17 cellular contexts compared by ENCODE assay signal in the genomic region with DNA sequence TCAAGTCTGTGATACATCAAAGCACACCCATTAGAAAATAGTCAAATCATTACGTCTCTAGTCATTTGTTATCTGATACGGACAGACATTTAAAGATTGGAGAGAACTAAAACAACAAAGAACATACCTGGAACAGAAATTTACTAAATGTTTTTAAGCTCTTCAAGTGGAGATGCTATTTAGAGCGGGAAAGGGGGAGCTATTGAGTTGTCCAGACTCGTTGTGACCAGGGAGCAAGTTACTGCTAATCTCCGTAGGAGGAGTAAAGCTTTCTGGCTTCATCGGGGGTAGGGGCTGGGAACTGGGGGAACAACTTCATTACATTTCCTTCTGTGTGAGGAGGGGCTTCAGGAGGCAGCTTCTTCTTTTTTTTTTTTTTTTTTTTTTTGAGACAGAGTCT.
DNase-seq lines count a peak whose midpoint lies in the region; FAIRE-seq and TF ChIP-seq lines count a peak whose summit lies in the region.
"Had no signal": no experiment of that assay in that cellular context is flagged by ENCODE, and none has a peak within 500 bp of the region (broad histone marks: within the 10 kb centered on the region; RNA-seq: fewer than 3 reads in every experiment).

No MANE protein-coding gene starts in this region.

- H4K91ac ChIP-seq in H1 (replicated peaks; ENCODE audit: insufficient read length, low read length) = no peak overlapping the region

- H3K27ac ChIP-seq in angular gyrus (ENCODE audit: low read depth, low read length) = peak overlapping the region; percentile 81
- H3K27ac ChIP-seq in H1 (ENCODE audit: low read depth, low read length) = no peak overlapping the region
- H3K27ac ChIP-seq in layer of hippocampus (ENCODE audit: low read depth, low read length) = peak overlapping the region; percentile 69
- no peak overlapping the region for H3K27ac ChIP-seq in right atrium auricular region
- no peak overlapping the region for H3K27ac ChIP-seq in GM23248
- H3K27ac ChIP-seq: HL-60 had no signal

- in situ Hi-C loops in GM23248 (cut with MboI) = no loop called here

- H3K9me3 ChIP-seq in H1 (ENCODE audit: insufficient read depth in 2 of 2, low read depth in 1 of 2, low read length in 1 of 2) = no peaks in the 10 kb centered on the region
- no peaks in the 10 kb centered on the region for H3K9me3 ChIP-seq in right atrium auricular region
- no peaks in the 10 kb centered on the region for H3K9me3 ChIP-seq in GM23248 (ENCODE audit: low read depth)

- H3K36me3 ChIP-seq in H1 (ENCODE audit: control insufficient read depth in 2 of 4, insufficient read depth in 4 of 4, low read length in 3 of 4) (no peaks in the 10 kb centered on the region), right atrium auricular region (no peaks in the 10 kb centered on the region), GM23248 (ENCODE audit: low read depth) (no peaks in the 10 kb centered on the region)

- H4K8ac ChIP-seq in H1 (ENCODE audit: extremely low read depth, insufficient read depth, low read length) = no peak overlapping the region

- no peak overlapping the region for H3K14ac ChIP-seq in H1 (ENCODE audit: insufficient read length)

- no peak overlapping the region for H3K18ac ChIP-seq in H1 (ENCODE audit: extremely low read depth, low read length)

- H3K4me2 ChIP-seq in H1 (ENCODE audit: insufficient read depth in 1 of 2, low read depth in 2 of 2, low read length in 2 of 2) (no peak overlapping the region), GM23248 (ENCODE audit: unreplicated experiment) (no peak overlapping the region)

- TF ChIP-seq POLR2A in H1 (IDR thresholded peaks at IDR 0.05; ENCODE audit: control extremely low read depth in 1 of 2, low read depth in 2 of 2, low read length in 2 of 2) = no peak

- H3K23ac ChIP-seq in H1 (ENCODE audit: insufficient read length) = no peak overlapping the region

- H2AFZ ChIP-seq in H1 (ENCODE audit: low read length) (no peak overlapping the region), GM23248 (no peak overlapping the region)

- H3K27me3 ChIP-seq in H1 (replicated peaks in 1 of 4; ENCODE audit: control insufficient read depth in 3 of 4, extremely low read depth in 1 of 4, insufficient read depth in 3 of 4, low read length in 3 of 4) = no peaks in the 10 kb centered on the region
- H3K27me3 ChIP-seq in layer of hippocampus (ENCODE audit: control insufficient read depth, insufficient read depth, low read length) = no peaks in the 10 kb centered on the region
- no peaks in the 10 kb centered on the region for H3K27me3 ChIP-seq in right atrium auricular region
- H3K27me3 ChIP-seq in GM23248 (replicated peaks; ENCODE audit: insufficient read depth) = peaks cover 32% of the 10 kb centered on the region

- no peak overlapping the region for H2BK20ac ChIP-seq in H1 (ENCODE audit: low read length)

- no peak overlapping the region for H2BK5ac ChIP-seq in H1 (ENCODE audit: low read depth, low read length)

- no peak for TF ChIP-seq EP300 in H1 (IDR thresholded peaks at IDR 0.05; ENCODE audit: borderline replicate concordance in 1 of 2, low read depth in 2 of 2, low read length in 2 of 2)

- H3K79me1 ChIP-seq in H1 (ENCODE audit: low read depth, low read length) = peaks cover 5% of the 10 kb centered on the region; the same call in 1 of the 2 replicates

- no peak overlapping the region; the same call in 1 of the 2 replicates for H2AK5ac ChIP-seq in H1 (ENCODE audit: low read depth, low read length)

- TF ChIP-seq RAD21 in H1 (IDR thresholded peaks at IDR 0.05 in 1 of 2, conservative IDR thresholded peaks at IDR 0.05 in 1 of 2; ENCODE audit: low read depth in 2 of 2, low read length in 2 of 2) = peak; percentile 28 to 52

- H3K79me2 ChIP-seq in H1 (ENCODE audit: control insufficient read depth in 1 of 2, insufficient read depth in 2 of 2, low read length in 2 of 2) = peaks cover 0 to 15% of the 10 kb centered on the region in 2 experiments; a peak in 1 of 4 replicates
- H3K79me2 ChIP-seq in GM23248 (ENCODE audit: insufficient read depth) = no peaks in the 10 kb centered on the region

- H3K4me3 ChIP-seq in H1 (ENCODE audit: extremely low read depth in 1 of 4, insufficient read depth in 2 of 4, low read depth in 3 of 4, low read length in 4 of 4) (no peak overlapping the region), right atrium auricular region (no peak overlapping the region), GM23248 (no peak overlapping the region)

- POLR2A ChIA-PET in H1 (lab: Charles Lee; ENCODE audit: partially characterized antibody) = interaction anchor here (0.6 to 2.0 kb wide), 3 partner anchors 11 to 97 kb away, joined by 3 to 10 read pairs (median 3); no protein-coding TSS in a partner anchor

- no peak overlapping the region for H2BK120ac ChIP-seq in H1 (replicated peaks; ENCODE audit: low read depth, low read length)

- peaks cover 2% of the 10 kb centered on the region; the same call in 1 of the 2 replicates for H3K23me2 ChIP-seq in H1 (ENCODE audit: low read depth, low read length)

- TF ChIP-seq CTCF in H1 (IDR thresholded peaks at IDR 0.05; ENCODE audit: control extremely low read depth in 1 of 3, insufficient read depth in 1 of 3, low read depth in 1 of 3, low read length in 3 of 3) = peak in 2 of 3 experiments; percentile 18 to 27; a peak in 1 of 4 replicates
- TF ChIP-seq CTCF in right atrium auricular region (IDR thresholded peaks at IDR 0.05) = no peak

- no peaks in the 10 kb centered on the region for H3K9me2 ChIP-seq in GM23248 (ENCODE audit: insufficient read depth)

- no peak overlapping the region for H3K9ac ChIP-seq in H1 (replicated peaks in 1 of 4; ENCODE audit: extremely low read depth in 1 of 4, low read depth in 3 of 4, low read length in 3 of 4)
- H3K9ac ChIP-seq in GM23248 = no peak overlapping the region

- H3F3A ChIP-seq in GM23248 (ENCODE audit: insufficient read depth) = no peaks in the 10 kb centered on the region

- H3K4me1 ChIP-seq in H1 (replicated peaks in 1 of 4; ENCODE audit: control insufficient read depth in 3 of 4, insufficient read depth in 4 of 4, low read length in 3 of 4) = peaks cover 18 to 42% (median 34%) of the 10 kb centered on the region in 4 experiments
- no peaks in the 10 kb centered on the region for H3K4me1 ChIP-seq in right atrium auricular region
- no peaks in the 10 kb centered on the region for H3K4me1 ChIP-seq in GM23248 (ENCODE audit: insufficient read depth)

- peak; percentile 79 for FAIRE-seq in H1 (lab: Jason Lieb, UNC)
- FAIRE-seq: A204.1, GM18507 had no signal

- CTCF ChIA-PET in H1 (lab: Charles Lee; ENCODE audit: partially characterized antibody) = interaction anchor here (0.6 to 6.2 kb wide), 16 partner anchors 11 to 137 kb away, joined by 3 to 70 read pairs (median 4); no protein-coding TSS in a partner anchor

- H2BK15ac ChIP-seq in H1 (ENCODE audit: low read length) = no peak overlapping the region

- no peak overlapping the region for H4K5ac ChIP-seq in H1 (ENCODE audit: insufficient read length, low read depth, low read length)

- no peak for DNase-seq in H1 (ENCODE audit: low read depth in 1 of 2, low spot score in 2 of 2)
- DNase-seq in hippocampal formation (lab: John Stamatoyannopoulos, UW) = no peak
- no peak for DNase-seq in right atrium auricular region (ENCODE audit: low spot score)
- no peak for DNase-seq in nucleus accumbens (lab: John Stamatoyannopoulos, UW)
- DNase-seq in GM23248 = no peak
- DNase-seq: C1 segment of cervical spinal cord; Calu3; CD4-positive, alpha-beta T cell; DMS 273 treated with DMSO at 0.1 percent for 48 hours; GOT3; HCEC 1CT; HFFc6 had no signal

- H3K4ac ChIP-seq in H1 (replicated peaks; ENCODE audit: insufficient read length, low read depth, low read length) = no peak overlapping the region

- no peaks in the 10 kb centered on the region for H4K20me1 ChIP-seq in H1 (replicated peaks in 1 of 2; ENCODE audit: control insufficient read depth in 1 of 2, insufficient read depth in 2 of 2, low read length in 2 of 2)
- H4K20me1 ChIP-seq in GM23248 (ENCODE audit: insufficient read depth) = no peaks in the 10 kb centered on the region

- no peak overlapping the region for H2BK12ac ChIP-seq in H1 (ENCODE audit: low read depth, low read length)

- 67% methylated on average over 6 of the region's 6 CpGs; no CpG with 5 or more reads in 1 of the 2 experiments for WGBS in H1 (ENCODE audit: extremely low coverage in 1 of 2, insufficient coverage in 1 of 2, insufficient read length in 1 of 2, insufficient replicate concordance in 2 of 2, low coverage in 1 of 2, low lambda C conversion rate in 2 of 2, missing lambda C conversion rate in 1 of 2), 2 experiments
- WGBS in GM23248 (ENCODE audit: low coverage in 1 of 2, low lambda C conversion rate in 2 of 2, missing lambda C conversion rate in 2 of 2), 2 experiments = 47 to 57% methylated on average over 6 of the region's 6 CpGs

- H3K56ac ChIP-seq in H1 (replicated peaks; ENCODE audit: insufficient read length, low read depth, low read length) = no peak overlapping the region

TF ChIP-seq in H1, 55 proteins besides CTCF, POLR2A, EP300 and RAD21:
- TF ChIP-seq SIX5 (IDR thresholded peaks at IDR 0.05; ENCODE audit: low read depth, low read length) (no peak), CBX8 (IDR thresholded peaks at IDR 0.05; ENCODE audit: borderline replicate concordance, low read depth, low read length) (no peak)
- TF ChIP-seq, protein P1, sequence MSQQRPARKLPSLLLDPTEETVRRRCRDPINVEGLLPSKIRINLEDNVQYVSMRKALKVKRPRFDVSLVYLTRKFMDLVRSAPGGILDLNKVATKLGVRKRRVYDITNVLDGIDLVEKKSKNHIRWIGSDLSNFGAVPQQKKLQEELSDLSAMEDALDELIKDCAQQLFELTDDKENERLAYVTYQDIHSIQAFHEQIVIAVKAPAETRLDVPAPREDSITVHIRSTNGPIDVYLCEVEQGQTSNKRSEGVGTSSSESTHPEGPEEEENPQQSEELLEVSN (IDR thresholded peaks at IDR 0.05) = peak; percentile 53

Comparison
In these comparisons a context has a peak if more than half of its experiments do, and no peak if none do; other contexts are left out.
1. H3K27ac ChIP-seq: peak in angular gyrus (single experiment) and layer of hippocampus (single experiment); none in H1 (single experiment), right atrium auricular region (0 of 2) and GM23248 (single experiment).
2. CTCF ChIP-seq: peak in H1 (2 of 3); none in right atrium auricular region (0 of 2).